ENCODE assay signal across 17 cellular contexts in the genomic region with DNA sequence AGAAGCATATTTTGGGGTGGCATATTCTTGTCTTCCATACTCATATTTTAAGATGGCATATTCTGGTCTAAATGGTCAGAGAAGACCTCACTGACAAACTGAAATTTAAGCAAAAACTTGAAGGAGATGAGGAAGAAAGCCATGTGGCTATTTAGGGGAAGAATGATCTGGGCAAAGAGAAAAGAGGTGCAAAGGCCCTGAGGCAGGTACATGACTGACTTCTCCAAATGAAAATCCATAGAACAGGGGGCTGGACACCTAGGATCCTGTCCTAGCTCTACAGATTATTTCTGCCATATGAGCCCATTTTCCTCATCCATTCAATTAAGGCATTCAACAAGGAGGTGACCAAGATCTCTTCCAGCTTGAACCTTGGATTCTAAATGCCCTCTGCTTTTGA.
DNase-seq lines count a peak whose midpoint lies in the region; ATAC-seq, FAIRE-seq and TF ChIP-seq lines count a peak whose summit lies in the region.
"Had no signal": no experiment of that assay in that cellular context is flagged by ENCODE, and none has a peak within 500 bp of the region (broad histone marks: within the 10 kb centered on the region; RNA-seq: fewer than 3 reads in every experiment).

No MANE protein-coding gene starts in this region.

- in situ Hi-C loops in HepG2 (cut with HindIII; ENCODE audit: extremely low pct_ligation_motif_present, low pct_unique_long_range_greater_than_20kb) = no loop called here

- H3K36me3 ChIP-seq in HepG2 (replicated peaks in 1 of 2; ENCODE audit: control insufficient read depth in 1 of 2, insufficient read depth in 2 of 2, low read length in 2 of 2) (no peaks in the 10 kb centered on the region), right lobe of liver (no peaks in the 10 kb centered on the region), MM.1S (replicated peaks; ENCODE audit: insufficient read depth, low read length) (no peaks in the 10 kb centered on the region)
- H3K36me3 ChIP-seq: BLaER1 treated with 17β-estradiol and CSF1 and Interleukin-3, amounts not matched to agents 10 nM and 100 nM had no signal

- TF ChIP-seq RAD21 in HepG2 (CRISPR knock-in tag; IDR thresholded peaks at IDR 0.05) = no peak

- no peak for FAIRE-seq in HepG2 (lab: Jason Lieb, UNC)
- FAIRE-seq: A549, H54 had no signal

- H3K9me3 ChIP-seq in HepG2 (ENCODE audit: low read length) (no peaks in the 10 kb centered on the region), right lobe of liver (no peaks in the 10 kb centered on the region), MM.1S (replicated peaks; ENCODE audit: insufficient read depth, low read length) (no peaks in the 10 kb centered on the region)
- H3K9me3 ChIP-seq: A549 had no signal

- no peaks in the 10 kb centered on the region for H3K27me3 ChIP-seq in HepG2 (ENCODE audit: control insufficient read depth in 1 of 2, insufficient read depth in 2 of 2, low read length in 2 of 2)
- no peaks in the 10 kb centered on the region for H3K27me3 ChIP-seq in right lobe of liver
- H3K27me3 ChIP-seq in MM.1S (replicated peaks; ENCODE audit: insufficient read depth, low read length) = no peaks in the 10 kb centered on the region
- H3K27me3 ChIP-seq: BLaER1 treated with 17β-estradiol and CSF1 and Interleukin-3, amounts not matched to agents 10 nM and 100 nM had no signal

- no peak overlapping the region for H2AFZ ChIP-seq in HepG2 (ENCODE audit: low read length)
- no peak overlapping the region for H2AFZ ChIP-seq in MM.1S (ENCODE audit: low read length)
- H2AFZ ChIP-seq: GM23338 had no signal

- H3K9me2 ChIP-seq in MM.1S (replicated peaks; ENCODE audit: insufficient read depth, low read length) = no peaks in the 10 kb centered on the region

- no peak for DNase-seq in HepG2 (ENCODE audit: low spot score)
- DNase-seq in right lobe of liver = no peak
- no peak for DNase-seq in MM.1S
- no peak for DNase-seq in SKM-1 (lab: John Stamatoyannopoulos, UW; ENCODE audit: unreplicated experiment)
- DNase-seq: Calu3; CD8-positive, alpha-beta T cell; DMS79 treated with DMSO at 0.1 percent for 48 hours; GF-D8 had no signal

- H3K4me1 Mint-ChIP-seq in stimulated activated memory B cell treated with anti-CD40 and anti-IgM and Interleukin-4, amounts not matched to agents 10 μg/mL and 1 μg/mL and 100 μg/mL, for 72 hours = peaks cover 17% of the 10 kb centered on the region

- H3K27ac ChIP-seq in HepG2 (ENCODE audit: extremely low read length, insufficient read depth, low read length) (no peak overlapping the region), right lobe of liver (no peak overlapping the region), MM.1S (ENCODE audit: low read length) (peak overlapping the region; percentile 74; the same call in 1 of the 2 replicates)
- H3K27ac ChIP-seq: 22Rv1, A549 had no signal

- no TSS peak for BruUV-seq in HepG2 (replicated peaks; lab: Mats Ljungman, UMichigan)

- POLR2A ChIA-PET in HepG2 (lab: Yijun Ruan, JAX) = no interaction called here

- ATAC-seq in HepG2 (no peak), right lobe of liver (no peak), GM18511 (IDR thresholded peaks at IDR 0.05; ENCODE audit: unreplicated experiment) (no peak), HG02623 (IDR thresholded peaks at IDR 0.05; ENCODE audit: unreplicated experiment) (no peak)
- ATAC-seq in stimulated activated memory B cell treated with anti-CD40 and anti-IgM and Interleukin-4, amounts not matched to agents 10 μg/mL and 1 μg/mL and 100 μg/mL, for 72 hours = no peak
- ATAC-seq: A549; CD8-positive, alpha-beta T cell; GM23338; HCT116 had no signal

- H3K4me2 ChIP-seq in HepG2 (ENCODE audit: low read depth, low read length) = no peak overlapping the region
- H3K4me2 ChIP-seq in MM.1S (ENCODE audit: low read depth, low read length) = peak overlapping the region; percentile 14; the same call in 1 of the 2 replicates
- H3K4me2 ChIP-seq: A549, GM23338 had no signal

- H3K9ac ChIP-seq in HepG2 (ENCODE audit: insufficient read depth, low read depth, low read length) = no peak overlapping the region
- H3K9ac ChIP-seq in MM.1S (ENCODE audit: low read length) = no peak overlapping the region
- H3K9ac ChIP-seq: BLaER1 treated with 17β-estradiol and CSF1 and Interleukin-3, amounts not matched to agents 10 nM and 100 nM had no signal

- peak overlapping the region; percentile 36 for H3K27ac Mint-ChIP-seq in stimulated activated memory B cell treated with anti-CD40 and anti-IgM and Interleukin-4, amounts not matched to agents 10 μg/mL and 1 μg/mL and 100 μg/mL, for 72 hours
- H3K27ac Mint-ChIP-seq: CD8-positive, alpha-beta T cell; GM23338 had no signal

- no peaks in the 10 kb centered on the region for H3K9me3 Mint-ChIP-seq in stimulated activated memory B cell treated with anti-CD40 and anti-IgM and Interleukin-4, amounts not matched to agents 10 μg/mL and 1 μg/mL and 100 μg/mL, for 72 hours
- H3K9me3 Mint-ChIP-seq: CD8-positive, alpha-beta T cell had no signal

- H3K4me1 ChIP-seq in HepG2 (ENCODE audit: insufficient read depth, low read length) (peaks cover 35% of the 10 kb centered on the region), right lobe of liver (peaks cover 0 to 22% (median 7%) of the 10 kb centered on the region in 4 donors), MM.1S (ENCODE audit: low read length) (peaks cover 54% of the 10 kb centered on the region)
- H3K4me1 ChIP-seq: A549 had no signal

- H3K4me3 ChIP-seq in HepG2 (replicated peaks in 1 of 3; ENCODE audit: insufficient read depth in 1 of 3, low read depth in 2 of 3, low read length in 3 of 3) = no peak overlapping the region
- no peak overlapping the region for H3K4me3 ChIP-seq in right lobe of liver
- H3K4me3 ChIP-seq in MM.1S (ENCODE audit: low read length) = no peak overlapping the region
- H3K4me3 ChIP-seq: A549; BLaER1 treated with 17β-estradiol and CSF1 and Interleukin-3, amounts not matched to agents 10 nM and 100 nM; GM23338 had no signal

- TF ChIP-seq EP300 in HepG2 (IDR thresholded peaks at IDR 0.05; ENCODE audit: low read depth in 2 of 2, low read length in 2 of 2) (no peak), HepG2 (CRISPR knock-in tag; IDR thresholded peaks at IDR 0.05; ENCODE audit: borderline replicate concordance) (no peak)

- peaks cover 9% of the 10 kb centered on the region for H3K36me3 Mint-ChIP-seq in stimulated activated memory B cell treated with anti-CD40 and anti-IgM and Interleukin-4, amounts not matched to agents 10 μg/mL and 1 μg/mL and 100 μg/mL, for 72 hours
- H3K36me3 Mint-ChIP-seq: CD8-positive, alpha-beta T cell had no signal

- no peaks in the 10 kb centered on the region for H3K27me3 Mint-ChIP-seq in stimulated activated memory B cell treated with anti-CD40 and anti-IgM and Interleukin-4, amounts not matched to agents 10 μg/mL and 1 μg/mL and 100 μg/mL, for 72 hours

- no peaks in the 10 kb centered on the region for H4K20me1 ChIP-seq in HepG2 (ENCODE audit: insufficient read depth, low read length)
- no peaks in the 10 kb centered on the region for H4K20me1 ChIP-seq in MM.1S (ENCODE audit: insufficient read depth, low read length)
- H4K20me1 ChIP-seq: BLaER1 treated with 17β-estradiol and CSF1 and Interleukin-3, amounts not matched to agents 10 nM and 100 nM had no signal

- CTCF ChIA-PET in HepG2 (lab: Yijun Ruan, JAX; ENCODE audit: low intra/inter-chr PET ratio, low total read pairs) = no interaction called here

- H3F3A ChIP-seq in MM.1S (ENCODE audit: insufficient read depth, low read length) = peaks cover 20% of the 10 kb centered on the region

- intact Hi-C loops in HepG2 (cut with micrococcal nuclease; ENCODE audit: unreplicated experiment) = no loop called here
- intact Hi-C loops in right lobe of liver (cut with DNase I) = no loop called here

- TF ChIP-seq POLR2A in HepG2 (IDR thresholded peaks at IDR 0.05; ENCODE audit: insufficient read depth in 1 of 2, low read depth in 2 of 2, low read length in 2 of 2) = no peak
- no peak for TF ChIP-seq POLR2A in right lobe of liver (IDR thresholded peaks at IDR 0.05)

- TF ChIP-seq CTCF in HepG2 (CRISPR knock-in tag; IDR thresholded peaks at IDR 0.05) (no peak), right lobe of liver (IDR thresholded peaks at IDR 0.05) (no peak), MM.1S (IDR thresholded peaks at IDR 0.05; ENCODE audit: low read length) (no peak)

- no peak overlapping the region for H3K4me3 Mint-ChIP-seq in stimulated activated memory B cell treated with anti-CD40 and anti-IgM and Interleukin-4, amounts not matched to agents 10 μg/mL and 1 μg/mL and 100 μg/mL, for 72 hours
- H3K4me3 Mint-ChIP-seq: CD8-positive, alpha-beta T cell; GM23338 had no signal

- H3K79me2 ChIP-seq in HepG2 (ENCODE audit: insufficient read depth, low read length) = no peaks in the 10 kb centered on the region
- H3K79me2 ChIP-seq in MM.1S (ENCODE audit: low read length) = no peaks in the 10 kb centered on the region

TF ChIP-seq in HepG2, 621 proteins besides CTCF, POLR2A, EP300 and RAD21:
- TF ChIP-seq PCBP2 (optimal IDR thresholded peaks at IDR 0.05; ENCODE audit: low read depth, low read length, poor library complexity, severe bottlenecking) = no peak
- TF ChIP-seq ATAD3A (CRISPR knock-in tag; IDR thresholded peaks at IDR 0.05) = no peak
- TF ChIP-seq ZNF256 (CRISPR knock-in tag; conservative IDR thresholded peaks at IDR 0.05) = no peak
- peak; percentile 90; the same call in 1 of the 2 replicates for TF ChIP-seq ZNF3 (CRISPR knock-in tag; IDR thresholded peaks at IDR 0.05)
